Comparison of ENCODE assay signal across 16 cellular contexts in genomic region chr15:40767838-40768491, GRCh38. TPM values are rescaled to one million over a fixed set of nuclear protein-coding genes. Genes with fewer than 3 reads are reported as not detected.
DNase-seq lines count a peak whose midpoint lies in the region; ATAC-seq and TF ChIP-seq lines count a peak whose summit lies in the region.
"Had no signal": no experiment of that assay in that cellular context is flagged by ENCODE, and none has a peak within 500 bp of the region (broad histone marks: within the 10 kb centered on the region; RNA-seq: fewer than 3 reads in every experiment).

No MANE protein-coding gene starts in this region.

- peaks cover 5% of the 10 kb centered on the region for H3K27me3 Mint-ChIP-seq in nephron (ENCODE audit: low read depth)

- H3K9me3 Mint-ChIP-seq in nephron: no peaks in the 10 kb centered on the region

- H3K27ac Mint-ChIP-seq in nephron: peak overlapping the region in 2 of 3 experiments; percentile 56 to 94

- H3K36me3 ChIP-seq in BLaER1 treated with 17β-estradiol and CSF1 and Interleukin-3, amounts not matched to agents 10 nM and 100 nM: peaks cover 0 to 21% (median 4%) of the 10 kb centered on the region in 11 experiments; a peak in 8 of 22 replicates
- peaks cover 0 to 38% of the 10 kb centered on the region in 2 donors for H3K36me3 ChIP-seq in psoas muscle (ENCODE audit: insufficient read depth in 1 of 2, low read depth in 1 of 2)
- H3K36me3 ChIP-seq: BE2C had no signal

- H3K4me3 ChIP-seq in BLaER1 treated with 17β-estradiol and CSF1 and Interleukin-3, amounts not matched to agents 10 nM and 100 nM: peak overlapping the region in 6 of 10 experiments; percentile 2 to 55 (median 40); a peak in 7 of 20 replicates
- H3K4me3 ChIP-seq in HL-60 (replicated peaks; ENCODE audit: insufficient read depth, low read length): no peak overlapping the region
- H3K4me3 ChIP-seq in psoas muscle: no peak overlapping the region

- H3K4me1 ChIP-seq in BLaER1 treated with 17β-estradiol and CSF1 and Interleukin-3, amounts not matched to agents 10 nM and 100 nM: peaks cover 87 to 100% (median 100%) of the 10 kb centered on the region in 10 experiments
- peaks cover 16% of the 10 kb centered on the region for H3K4me1 ChIP-seq in psoas muscle

- no peak overlapping the region for H3K4me3 Mint-ChIP-seq in nephron

- peak overlapping the region in 7 of 11 experiments; percentile 65 to 97 (median 87); a peak in 11 of 22 replicates for H3K27ac ChIP-seq in BLaER1 treated with 17β-estradiol and CSF1 and Interleukin-3, amounts not matched to agents 10 nM and 100 nM
- H3K27ac ChIP-seq in HL-60 (replicated peaks) (peak overlapping the region; percentile 70), psoas muscle (no peak overlapping the region)
- H3K27ac ChIP-seq: parathyroid adenoma had no signal

- peaks cover 10 to 80% (median 52%) of the 10 kb centered on the region in 11 experiments; a peak in 16 of 22 replicates for H4K20me1 ChIP-seq in BLaER1 treated with 17β-estradiol and CSF1 and Interleukin-3, amounts not matched to agents 10 nM and 100 nM

- ATAC-seq in psoas muscle: no peak
- ATAC-seq in HG03097 (IDR thresholded peaks at IDR 0.05; ENCODE audit: low FRiP score, unreplicated experiment): no peak
- ATAC-seq: stimulated activated naive CD8-positive, alpha-beta T cell treated with anti-CD3 and anti-CD28 coated beads, Interleukin-15, Interleukin-2, amounts not matched to agents 100 U/mL and 50 U/mL, for 24 hours had no signal

- H3K36me3 Mint-ChIP-seq in nephron (ENCODE audit: low read depth): no peaks in the 10 kb centered on the region

- intact Hi-C loops in psoas muscle (cut with DNase I): no loop called here

- DNase-seq in HL-60 (ENCODE audit: low read depth in 1 of 2, low spot score in 1 of 2): no peak
- DNase-seq in cerebellar nuclear complex (lab: John Stamatoyannopoulos, UW): peak; percentile 6 to 44
- DNase-seq in anterior cingulate cortex (lab: John Stamatoyannopoulos, UW): no peak
- DNase-seq in psoas muscle: no peak
- no peak for DNase-seq in NCI-H2196 treated with DMSO at 0.1 percent for 48 hours (lab: John Stamatoyannopoulos, UW; ENCODE audit: unreplicated experiment)
- DNase-seq: activated CD4-positive, alpha-beta T cell treated with anti-CD3 and anti-CD28 coated beads, Interleukin-2, amount 50 U/mL, for 48 hours; BE2C; DMS53; kidney glomerular epithelial cell; NCI-H345; OCI-M1; stimulated activated naive CD8-positive, alpha-beta T cell treated with anti-CD3 and anti-CD28 coated beads, Interleukin-15, Interleukin-2, amounts not matched to agents 100 U/mL and 50 U/mL, for 24 hours had no signal

- 83 to 90% (median 88%) methylated on average over 26 to 29 of the region's 29 CpGs for WGBS in psoas muscle, 3 donors

- peaks cover 0 to 21% (median 6%) of the 10 kb centered on the region in 11 experiments; a peak in 9 of 22 replicates for H3K27me3 ChIP-seq in BLaER1 treated with 17β-estradiol and CSF1 and Interleukin-3, amounts not matched to agents 10 nM and 100 nM
- H3K27me3 ChIP-seq in HL-60 (ENCODE audit: insufficient read depth, poor library complexity, severe bottlenecking) (no peaks in the 10 kb centered on the region), psoas muscle (ENCODE audit: insufficient read depth in 3 of 3, low read length in 2 of 3) (no peaks in the 10 kb centered on the region)
- H3K27me3 ChIP-seq: BE2C had no signal

- H3K9ac ChIP-seq in BLaER1 treated with 17β-estradiol and CSF1 and Interleukin-3, amounts not matched to agents 10 nM and 100 nM: peak overlapping the region in 9 of 11 experiments; percentile 34 to 87 (median 67); a peak in 16 of 22 replicates
- H3K9ac ChIP-seq: parathyroid adenoma had no signal

- H3K9me3 ChIP-seq in BLaER1 treated with 17β-estradiol and CSF1 and Interleukin-3, amounts not matched to agents 10 nM and 100 nM (replicated peaks in 1 of 11): no peaks in the 10 kb centered on the region
- no peaks in the 10 kb centered on the region for H3K9me3 ChIP-seq in psoas muscle
- H3K9me3 ChIP-seq: BE2C had no signal

- peaks cover 31% of the 10 kb centered on the region for H3K4me1 Mint-ChIP-seq in nephron

- TF ChIP-seq CTCF in HL-60 (IDR thresholded peaks at IDR 0.05; ENCODE audit: insufficient read depth, low read length) (no peak), nephron (IDR thresholded peaks at IDR 0.05; ENCODE audit: unreplicated experiment in 3 of 3) (no peak), psoas muscle (IDR thresholded peaks at IDR 0.05) (no peak)

- peak overlapping the region; percentile 90 to 100 (median 99) for H3K4me2 ChIP-seq in BLaER1 treated with 17β-estradiol and CSF1 and Interleukin-3, amounts not matched to agents 10 nM and 100 nM

RNA-seq across cellular contexts. Expression of gene C15orf62, which starts 1.8 kb away (rescaled TPM):
- not detected for total RNA-seq in psoas muscle
- polyA plus RNA-seq in psoas muscle: under 1 TPM; 0.05 to 0.19 (median 0.07) TPM

RNA-seq across cellular contexts. Expression of gene GCHFR, which starts 4.1 kb away (rescaled TPM):
- 1 to 10 TPM; 1.5 to 4.9 (median 2.9) TPM for total RNA-seq in psoas muscle
- polyA plus RNA-seq in psoas muscle: 1 to 10 TPM; 4.3 to 6.7 (median 5.0) TPM

RNA-seq across cellular contexts. Expression of gene RMDN3, which starts 12.9 kb away (rescaled TPM):
- 10 to 100 TPM; 17.1 to 20.1 (median 18.6) TPM for total RNA-seq in psoas muscle
- polyA plus RNA-seq in psoas muscle: 10 to 100 TPM; 11.1 to 30.9 (median 20.2) TPM

RNA-seq across cellular contexts. Expression of gene ZFYVE19, which starts 38.9 kb away (rescaled TPM):
- total RNA-seq in psoas muscle: 10 to 100 TPM in 2 of 4 donors, 1 to 10 TPM in 2; 9.1 to 12.4 (median 10.8) TPM
- polyA plus RNA-seq in psoas muscle: 10 to 100 TPM; 16.9 to 31.5 (median 25.4) TPM

RNA-seq across cellular contexts. Expression of gene DNAJC17, which starts 39.3 kb away (rescaled TPM):
- total RNA-seq in psoas muscle: 10 to 100 TPM in 3 of 4 donors, 1 to 10 TPM in 1; 8.9 to 18.5 (median 13.0) TPM
- polyA plus RNA-seq in psoas muscle: 10 to 100 TPM; 16.6 to 32.4 (median 32.0) TPM

Comparison
In these comparisons a context has a peak if more than half of its experiments do, and no peak if none do; other contexts are left out.
1. H3K4me3 ChIP-seq: peak in BLaER1 treated with 17β-estradiol and CSF1 and Interleukin-3, amounts not matched to agents 10 nM and 100 nM (6 of 10); none in HL-60 (single experiment) and psoas muscle (single experiment).
2. DNase-seq: peak in cerebellar nuclear complex (2 of 2); none in HL-60 (0 of 2), anterior cingulate cortex (0 of 58), psoas muscle (0 of 2) and NCI-H2196 treated with DMSO at 0.1 percent for 48 hours (single experiment).